8 cellular contexts compared by ENCODE assay signal in genomic region chr12:69929531-69929930, GRCh38.
"Had no signal": no experiment of that assay in that cellular context is flagged by ENCODE, and none has a peak within 500 bp of the region (broad histone marks: within the 10 kb centered on the region; RNA-seq: fewer than 3 reads in every experiment).

No MANE protein-coding gene starts in this region.

- H2AFZ ChIP-seq: hepatocyte had no signal

- H3K27me3 ChIP-seq: esophagus squamous epithelium, hepatocyte, sigmoid colon, testis had no signal

- H3K4me3 ChIP-seq: esophagus squamous epithelium, hepatocyte, sigmoid colon, testis had no signal

- DNase-seq: activated CD4-positive, alpha-beta T cell treated with anti-CD3 and anti-CD28 coated beads, Interleukin-2, amount 50 U/mL, for 4 hours; activated effector memory CD4-positive, alpha-beta T cell treated with anti-CD3 and anti-CD28 coated beads, Interleukin-2, amount 50 U/mL, for 16 hours; activated T-cell treated with anti-CD3 and anti-CD28 coated beads, Interleukin-2, amount 50 U/mL, for 24 hours; esophagus squamous epithelium; sigmoid colon; stimulated activated CD4-positive, alpha-beta T cell treated with anti-CD3 and anti-CD28 coated beads, Interleukin-4, amount 100 ng/mL, for 1 hour; testis had no signal

- H3K4me1 ChIP-seq: esophagus squamous epithelium, sigmoid colon, testis had no signal

- H3K79me2 ChIP-seq: hepatocyte had no signal

- H3K9me3 ChIP-seq: esophagus squamous epithelium, sigmoid colon, testis had no signal

- H3K27ac ChIP-seq: esophagus squamous epithelium, hepatocyte, sigmoid colon, testis had no signal

- H3K36me3 ChIP-seq: esophagus squamous epithelium, sigmoid colon had no signal

- H3K4me2 ChIP-seq: hepatocyte had no signal
